21 cellular contexts compared by ENCODE assay signal in genomic region chr2:73263540-73264331, GRCh38. TPM values are rescaled to one million over a fixed set of nuclear protein-coding genes. Genes with fewer than 3 reads are reported as not detected.
DNase-seq lines count a peak whose midpoint lies in the region; ATAC-seq and TF ChIP-seq lines count a peak whose summit lies in the region.
"Had no signal": no experiment of that assay in that cellular context is flagged by ENCODE, and none has a peak within 500 bp of the region (broad histone marks: within the 10 kb centered on the region; RNA-seq: fewer than 3 reads in every experiment).

No MANE protein-coding gene starts in this region.

- H3K4me1 ChIP-seq in neural progenitor cell, result no peaks in the 10 kb centered on the region
- H3K4me1 ChIP-seq: BE2C, HAP-1 had no signal

- no peak overlapping the region for H3K4me3 Mint-ChIP-seq in central memory CD8-positive, alpha-beta T cell
- no peak overlapping the region for H3K4me3 Mint-ChIP-seq in neural progenitor cell
- H3K4me3 Mint-ChIP-seq in stimulated activated effector memory CD8-positive, alpha-beta T cell treated with anti-CD3 and anti-CD28 coated beads, Interleukin-12 subunit alpha, Interleukin-12 subunit beta, amount 100 ng/mL, for 72 hours, result no peak overlapping the region
- H3K4me3 Mint-ChIP-seq: CD4-positive, CD25-positive, alpha-beta regulatory T cell; CD8-positive, alpha-beta memory T cell had no signal

- H3K4me3 ChIP-seq in neural progenitor cell, result no peak overlapping the region
- H3K4me3 ChIP-seq: GM12878, HAP-1 had no signal

- H4K20me1 ChIP-seq in neural progenitor cell (ENCODE audit: low read depth), result peaks cover 20% of the 10 kb centered on the region

- no peak for ATAC-seq in central memory CD8-positive, alpha-beta T cell (replicated peaks; ENCODE audit: extremely low read depth, poor library complexity, severe bottlenecking)
- ATAC-seq in stimulated activated effector memory CD8-positive, alpha-beta T cell treated with anti-CD3 and anti-CD28 coated beads, Interleukin-12 subunit alpha, Interleukin-12 subunit beta, amount 100 ng/mL, for 72 hours, result no peak
- ATAC-seq in GM21576 (IDR thresholded peaks at IDR 0.05; ENCODE audit: unreplicated experiment), result no peak
- ATAC-seq: GM12878 had no signal

- H3K27me3 Mint-ChIP-seq in central memory CD8-positive, alpha-beta T cell, result no peaks in the 10 kb centered on the region
- peaks cover 20% of the 10 kb centered on the region for H3K27me3 Mint-ChIP-seq in neural progenitor cell (ENCODE audit: insufficient read depth, low read depth)
- H3K27me3 Mint-ChIP-seq: CD4-positive, CD25-positive, alpha-beta regulatory T cell; CD8-positive, alpha-beta memory T cell had no signal

- TF ChIP-seq CTCF in neural progenitor cell (IDR thresholded peaks at IDR 0.05), result no peak

- no peak overlapping the region for H3K4me2 ChIP-seq in neural progenitor cell

- no peaks in the 10 kb centered on the region for H3F3A ChIP-seq in neural progenitor cell (ENCODE audit: low read depth)

- H3K27ac Mint-ChIP-seq in central memory CD8-positive, alpha-beta T cell (ENCODE audit: low read depth), result peak overlapping the region; percentile 54
- H3K27ac Mint-ChIP-seq in neural progenitor cell, result peak overlapping the region; percentile 48
- H3K27ac Mint-ChIP-seq in stimulated activated effector memory CD8-positive, alpha-beta T cell treated with anti-CD3 and anti-CD28 coated beads, Interleukin-12 subunit alpha, Interleukin-12 subunit beta, amount 100 ng/mL, for 72 hours, result peak overlapping the region; percentile 54
- H3K27ac Mint-ChIP-seq: CD4-positive, CD25-positive, alpha-beta regulatory T cell had no signal

- H3K9me3 Mint-ChIP-seq in central memory CD8-positive, alpha-beta T cell, result no peaks in the 10 kb centered on the region
- H3K9me3 Mint-ChIP-seq in neural progenitor cell, result no peaks in the 10 kb centered on the region
- H3K9me3 Mint-ChIP-seq in stimulated activated effector memory CD8-positive, alpha-beta T cell treated with anti-CD3 and anti-CD28 coated beads, Interleukin-12 subunit alpha, Interleukin-12 subunit beta, amount 100 ng/mL, for 72 hours, result no peaks in the 10 kb centered on the region
- H3K9me3 Mint-ChIP-seq: CD4-positive, CD25-positive, alpha-beta regulatory T cell had no signal

- peaks cover 18% of the 10 kb centered on the region for H3K27me3 ChIP-seq in neural progenitor cell
- H3K27me3 ChIP-seq: BE2C had no signal

- peaks cover 10% of the 10 kb centered on the region for H3K36me3 Mint-ChIP-seq in central memory CD8-positive, alpha-beta T cell (ENCODE audit: insufficient read depth)
- no peaks in the 10 kb centered on the region for H3K36me3 Mint-ChIP-seq in neural progenitor cell
- H3K36me3 Mint-ChIP-seq in stimulated activated effector memory CD8-positive, alpha-beta T cell treated with anti-CD3 and anti-CD28 coated beads, Interleukin-12 subunit alpha, Interleukin-12 subunit beta, amount 100 ng/mL, for 72 hours, result peaks cover 37% of the 10 kb centered on the region

- no peak for DNase-seq in central memory CD8-positive, alpha-beta T cell (ENCODE audit: low spot score in 2 of 2)
- DNase-seq in ecto neural progenitor cell (ENCODE audit: low spot score), result peak; percentile 42
- DNase-seq in neural progenitor cell (ENCODE audit: low spot score), result no peak
- DNase-seq in stimulated activated effector memory CD8-positive, alpha-beta T cell treated with anti-CD3 and anti-CD28 coated beads, Interleukin-12 subunit alpha, Interleukin-12 subunit beta, amount 100 ng/mL, for 72 hours (ENCODE audit: low spot score in 2 of 2), result no peak
- no peak for DNase-seq in SHP77 (lab: John Stamatoyannopoulos, UW)
- no peak for DNase-seq in activated CD8-positive, alpha-beta memory T cell treated with anti-CD3 and anti-CD28 coated beads, Interleukin-2, amount 50 U/mL, for 4 hours
- DNase-seq: ACHN; BE2C; C1 segment of cervical spinal cord; CD4-positive, CD25-positive, alpha-beta regulatory T cell; CD8-positive, alpha-beta memory T cell; COR-L47; DMS 273 treated with DMSO at 0.1 percent for 48 hours; DMS53; DND-41; EL had no signal

- no peaks in the 10 kb centered on the region for H3K36me3 ChIP-seq in neural progenitor cell
- H3K36me3 ChIP-seq: BE2C had no signal

- H3K27ac ChIP-seq in neural progenitor cell, result no peak overlapping the region

- no peak overlapping the region for H2AFZ ChIP-seq in neural progenitor cell (replicated peaks)

- no peaks in the 10 kb centered on the region for H3K9me3 ChIP-seq in neural progenitor cell (ENCODE audit: low read depth)
- H3K9me3 ChIP-seq: BE2C, HAP-1 had no signal

- no peaks in the 10 kb centered on the region for H3K79me2 ChIP-seq in neural progenitor cell (ENCODE audit: low read depth)

- H3K9ac ChIP-seq in neural progenitor cell, result no peak overlapping the region

- H3K4me1 Mint-ChIP-seq in central memory CD8-positive, alpha-beta T cell, result peaks cover 15% of the 10 kb centered on the region
- peaks cover 4% of the 10 kb centered on the region for H3K4me1 Mint-ChIP-seq in neural progenitor cell
- H3K4me1 Mint-ChIP-seq in stimulated activated effector memory CD8-positive, alpha-beta T cell treated with anti-CD3 and anti-CD28 coated beads, Interleukin-12 subunit alpha, Interleukin-12 subunit beta, amount 100 ng/mL, for 72 hours, result peaks cover 19% of the 10 kb centered on the region

RNA-seq across cellular contexts. Expression of gene FBXO41, which starts 20.5 kb away (rescaled TPM):
- total RNA-seq in neural progenitor cell (ENCODE audit: low replicate concordance), result 1.5 and 6.3 TPM in 2 replicates

RNA-seq across cellular contexts. Expression of gene EGR4, which starts 29.6 kb away (rescaled TPM):
- 0.40 TPM in 1 of 2 replicates, not detected in the other for total RNA-seq in neural progenitor cell (ENCODE audit: low replicate concordance)
- total RNA-seq: G401, GM12878, H4 had no signal

RNA-seq across cellular contexts. Expression of gene CCT7, which starts 29.6 kb away (rescaled TPM):
- 365 and 456 TPM in 2 replicates for total RNA-seq in neural progenitor cell (ENCODE audit: low replicate concordance)

RNA-seq across cellular contexts. Expression of gene PRADC1, which starts 30.7 kb away (rescaled TPM):
- total RNA-seq in neural progenitor cell (ENCODE audit: low replicate concordance), result 3.9 and 8.2 TPM in 2 replicates

RNA-seq across cellular contexts. Expression of gene SMYD5, which starts 49.7 kb away (rescaled TPM):
- 21.0 and 31.4 TPM in 2 replicates for total RNA-seq in neural progenitor cell (ENCODE audit: low replicate concordance)
